Comparison of ENCODE assay signal across 8 cellular contexts in the genomic region with DNA sequence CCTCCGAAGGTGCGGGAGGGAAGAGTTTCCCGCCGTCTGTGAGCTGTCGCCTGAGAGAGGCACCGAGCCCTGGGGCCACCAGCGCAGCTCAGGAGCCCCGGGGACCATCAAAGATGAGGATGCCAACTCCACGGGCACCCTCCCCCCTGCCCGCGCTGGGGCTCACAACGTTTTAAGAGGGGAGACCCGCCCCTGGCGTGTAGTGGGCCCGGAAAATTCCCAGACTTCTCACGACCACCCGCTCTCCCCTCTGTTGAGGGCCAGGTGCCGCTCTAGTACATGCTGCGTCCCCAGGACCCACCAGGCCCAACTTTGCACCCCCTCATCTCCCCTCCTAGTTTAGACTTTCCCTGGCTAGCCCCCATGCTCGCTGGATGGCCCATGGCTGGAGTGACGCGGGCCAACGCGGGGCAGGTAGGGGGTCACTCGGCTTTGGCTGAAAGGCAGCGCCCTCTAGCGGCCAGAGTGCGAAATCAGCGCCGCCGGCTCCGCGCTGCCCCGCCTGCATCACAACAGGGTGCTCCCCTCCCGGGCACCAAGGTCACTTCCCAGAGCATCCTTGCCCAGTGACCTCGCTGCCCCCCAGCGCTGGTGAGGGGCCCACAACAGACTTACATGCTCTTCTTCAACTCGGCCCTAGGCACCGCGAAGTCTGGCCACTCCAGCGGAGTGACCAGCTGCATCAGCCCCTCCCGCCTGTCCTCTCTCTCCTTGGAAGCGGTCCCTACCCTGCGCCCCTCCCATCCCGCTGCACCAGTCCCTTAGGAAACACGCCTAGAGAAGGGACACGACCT. TPM values are rescaled to one million over a fixed set of nuclear protein-coding genes. Genes with fewer than 3 reads are reported as not detected.
DNase-seq lines count a peak whose midpoint lies in the region; ATAC-seq and TF ChIP-seq lines count a peak whose summit lies in the region.

No MANE protein-coding gene starts in this region.

- intact Hi-C loops in natural killer cell (cut with micrococcal nuclease) = loop anchor here (5.0 kb wide), 1 partner anchor 129 kb away; no protein-coding TSS in a partner anchor

- H3K4me3 ChIP-seq in fibroblast of mammary gland (ENCODE audit: control insufficient read depth, low read depth, low read length) = peak overlapping the region; percentile 41

- H3K27me3 Mint-ChIP-seq in activated T-cell treated with anti-CD3 and anti-CD28 coated beads, Interleukin-2, amount 50 U/mL, for 72 hours (ENCODE audit: low read depth) = peaks cover 35% of the 10 kb centered on the region
- no peaks in the 10 kb centered on the region for H3K27me3 Mint-ChIP-seq in natural killer cell (ENCODE audit: low read depth in 2 of 2)

- peaks cover 34% of the 10 kb centered on the region for H3K4me1 Mint-ChIP-seq in activated T-cell treated with anti-CD3 and anti-CD28 coated beads, Interleukin-2, amount 50 U/mL, for 72 hours (ENCODE audit: low read depth)
- H3K4me1 Mint-ChIP-seq in natural killer cell = peaks cover 61 to 65% of the 10 kb centered on the region in 2 donors

- H3K4me3 Mint-ChIP-seq in activated T-cell treated with anti-CD3 and anti-CD28 coated beads, Interleukin-2, amount 50 U/mL, for 72 hours = peak overlapping the region; percentile 56 to 77
- peak overlapping the region; percentile 95 for H3K4me3 Mint-ChIP-seq in natural killer cell

- no peaks in the 10 kb centered on the region for H3K9me3 Mint-ChIP-seq in activated T-cell treated with anti-CD3 and anti-CD28 coated beads, Interleukin-2, amount 50 U/mL, for 72 hours
- H3K9me3 Mint-ChIP-seq in natural killer cell = no peaks in the 10 kb centered on the region

- TF ChIP-seq CTCF in fibroblast of mammary gland (conservative IDR thresholded peaks at IDR 0.05; ENCODE audit: control insufficient read depth, insufficient read depth, low read depth, low read length) (peak; percentile 68), natural killer cell (IDR thresholded peaks at IDR 0.05) (peak; percentile 89)

- ATAC-seq in HG03354 (IDR thresholded peaks at IDR 0.05; ENCODE audit: poor library complexity, severe bottlenecking, unreplicated experiment) = peak; percentile 66
- ATAC-seq in activated T-cell treated with anti-CD3 and anti-CD28 coated beads, Interleukin-2, amount 50 U/mL, for 72 hours (replicated peaks in 1 of 2) = peak; percentile 80 to 91
- ATAC-seq in natural killer cell = peak; percentile 72 to 86 (median 76)

- DNase-seq in NCI-H2171 treated with DMSO at 0.1 percent for 48 hours (lab: John Stamatoyannopoulos, UW) = peak; percentile 26
- DNase-seq in NCI-H2171 (lab: John Stamatoyannopoulos, UW) = no peak
- DNase-seq in activated T-cell treated with anti-CD3 and anti-CD28 coated beads, Interleukin-2, amount 50 U/mL, for 72 hours = peak; percentile 73 to 80
- DNase-seq in fibroblast of mammary gland (ENCODE audit: low read depth) = peak; percentile 55
- DNase-seq in natural killer cell = peak; percentile 83
- peak; percentile 10 to 65 (median 46) for DNase-seq in stimulated activated naive CD4-positive, alpha-beta T cell (lab: John Stamatoyannopoulos, UW)

- no peak overlapping the region for H3K27ac Mint-ChIP-seq in activated T-cell treated with anti-CD3 and anti-CD28 coated beads, Interleukin-2, amount 50 U/mL, for 72 hours
- peak overlapping the region; percentile 84 to 92 for H3K27ac Mint-ChIP-seq in natural killer cell

- no peaks in the 10 kb centered on the region for H3K36me3 Mint-ChIP-seq in activated T-cell treated with anti-CD3 and anti-CD28 coated beads, Interleukin-2, amount 50 U/mL, for 72 hours (ENCODE audit: insufficient read depth in 2 of 2)
- H3K36me3 Mint-ChIP-seq in natural killer cell = no peaks in the 10 kb centered on the region

TF ChIP-seq in PFSK-1, 5 proteins besides CTCF, POLR2A, EP300 and RAD21:
- TF ChIP-seq FOXP2 (optimal IDR thresholded peaks at IDR 0.05; ENCODE audit: borderline replicate concordance, extremely low read depth, extremely low read length, insufficient read depth) (peak; percentile 64), SIN3A (IDR thresholded peaks at IDR 0.05; ENCODE audit: borderline replicate concordance, insufficient read depth, low read length) (no peak)

RNA-seq across cellular contexts. Expression of a gene that starts 1.8 kb away (rescaled TPM):
- 0.09 TPM for polyA plus RNA-seq in PFSK-1 (2012; ENCODE audit: insufficient read length, low read depth)
- under 1 TPM in 1 of 2 donors, not detected in 1; 0.29 TPM for total RNA-seq in activated T-cell treated with anti-CD3 and anti-CD28 coated beads, Interleukin-2, amount 50 U/mL, for 72 hours
- total RNA-seq in natural killer cell = 100 to 1,000 TPM in 1 of 3 donors, 10 to 100 TPM in 2; 77.7 to 150 (median 83.4) TPM

RNA-seq across cellular contexts. Expression of a gene that starts 13.9 kb away (rescaled TPM):
- polyA plus RNA-seq in PFSK-1 (2012; ENCODE audit: insufficient read length, low read depth) = not detected
- under 1 TPM; 0.39 to 0.41 TPM for total RNA-seq in activated T-cell treated with anti-CD3 and anti-CD28 coated beads, Interleukin-2, amount 50 U/mL, for 72 hours
- total RNA-seq in natural killer cell = 1 to 10 TPM in 2 of 3 donors, under 1 TPM in 1; 0.96 to 2.9 (median 1.4) TPM

Comparison
In these comparisons a context has a peak if more than half of its experiments do, and no peak if none do; other contexts are left out.
1. RNA of a gene that starts 1.8 kb away (total RNA-seq): 77.7 to 150 TPM in natural killer cell; 0.29 TPM in activated T-cell treated with anti-CD3 and anti-CD28 coated beads, Interleukin-2, amount 50 U/mL, for 72 hours; every median in the first group is over 10 times any median in the second.
2. Peak in every context shown above with its lines, with median percentiles within 50 percentile points of each other: ATAC-seq.